ENCODE assay signal across 8 cellular contexts in genomic region chr19:56309511-56310185, GRCh38. TPM values are rescaled to one million over a fixed set of nuclear protein-coding genes. Genes with fewer than 3 reads are reported as not detected.
DNase-seq lines count a peak whose midpoint lies in the region; ATAC-seq, FAIRE-seq and TF ChIP-seq lines count a peak whose summit lies in the region.

No MANE protein-coding gene starts in this region.

- no peak overlapping the region for H3K4me2 ChIP-seq in keratinocyte (ENCODE audit: control insufficient read depth, extremely low read depth, insufficient read depth, low read depth, low read length)

- TF ChIP-seq CTCF in GM12864 (IDR thresholded peaks at IDR 0.05; ENCODE audit: low read depth, low read length, missing control alignments) (peak; percentile 91), keratinocyte (optimal IDR thresholded peaks at IDR 0.05 in 1 of 3, IDR thresholded peaks at IDR 0.05 in 1 of 3, conservative IDR thresholded peaks at IDR 0.05 in 1 of 3; ENCODE audit: extremely low read depth in 1 of 3, insufficient read depth in 2 of 3, low read length in 3 of 3) (peak; percentile 98 to 100 (median 99))

- no peak overlapping the region for H3K9ac ChIP-seq in keratinocyte (ENCODE audit: control insufficient read depth, extremely low read depth, insufficient read depth, low read length)

- no peaks in the 10 kb centered on the region for H4K20me1 ChIP-seq in keratinocyte (ENCODE audit: control insufficient read depth, extremely low read depth, insufficient read depth, low read length)

- peaks cover 5 to 7% of the 10 kb centered on the region in 2 experiments for H3K36me3 ChIP-seq in keratinocyte (ENCODE audit: control insufficient read depth in 2 of 2, extremely low read depth in 1 of 2, insufficient read depth in 2 of 2, low read length in 2 of 2)

- H3K9me3 ChIP-seq in keratinocyte (ENCODE audit: control insufficient read depth, low read depth, low read length), result no peaks in the 10 kb centered on the region

- DNase-seq in GM12864 (ENCODE audit: low read depth) (no peak), Kasumi-1 (lab: John Stamatoyannopoulos, UW) (peak; percentile 78 to 80), T-helper 22 cell (ENCODE audit: low read depth) (peak; percentile 8), astrocyte of the hippocampus (ENCODE audit: low read depth, low spot score) (peak; percentile 25), keratinocyte (ENCODE audit: low read depth, low spot score) (peak; percentile 25), epidermal melanocyte (ENCODE audit: insufficient read length, low spot score) (no peak)
- DNase-seq in stimulated activated CD8-positive, alpha-beta memory T cell treated with anti-CD3 and anti-CD28 coated beads, Interleukin-15, amount 100 ng/mL, for 24 hours (ENCODE audit: low read depth), result peak; percentile 9

- H3K4me3 ChIP-seq in GM12864 (ENCODE audit: low read depth, low read length) (no peak overlapping the region), keratinocyte (ENCODE audit: control insufficient read depth in 2 of 3, extremely low read depth in 1 of 3, insufficient read depth in 2 of 3, low read depth in 1 of 3, low read length in 3 of 3) (no peak overlapping the region)

- H3K27ac ChIP-seq in keratinocyte (ENCODE audit: control insufficient read depth, insufficient read depth, low read length), result no peak overlapping the region

- no peak for FAIRE-seq in keratinocyte (lab: Jason Lieb, UNC)

- H2AFZ ChIP-seq in keratinocyte (ENCODE audit: control insufficient read depth, low read length), result no peak overlapping the region

- dilution Hi-C loops in keratinocyte (cut with MboI; ENCODE audit: extremely low pct_ligation_motif_present, low sequenced_read_pairs), result no loop called here

- H3K79me2 ChIP-seq in keratinocyte (ENCODE audit: control insufficient read depth, insufficient read depth, low read length), result peaks cover 3% of the 10 kb centered on the region

- H3K4me1 ChIP-seq in keratinocyte (ENCODE audit: control insufficient read depth, extremely low read depth, insufficient read depth, low read length), result peaks cover 6% of the 10 kb centered on the region

- H3K9me1 ChIP-seq in keratinocyte (ENCODE audit: control insufficient read depth, extremely low read depth, insufficient read depth, low read length), result no peaks in the 10 kb centered on the region

- ATAC-seq in GM21447 (IDR thresholded peaks at IDR 0.05; ENCODE audit: unreplicated experiment), result no peak

- no peaks in the 10 kb centered on the region for H3K27me3 ChIP-seq in keratinocyte (ENCODE audit: control insufficient read depth, extremely low read depth, insufficient read depth, low read length)

RNA-seq across cellular contexts. Expression of gene ZSCAN5A, which starts 5.0 kb away (rescaled TPM):
- polyA plus RNA-seq in keratinocyte, result 5.7 to 9.4 TPM (median 6.1 TPM) in 3 replicates
- polyA plus RNA-seq in keratinocyte (2011; ENCODE audit: low read depth), result 3.0 TPM
- polyA plus RNA-seq in keratinocyte (2011; cell fraction: cytosol; rRNA removed), result 5.3 and 5.6 TPM in 2 replicates
- 5.9 and 6.9 TPM in 2 replicates for polyA plus RNA-seq in keratinocyte (2011; cell fraction: nucleus; rRNA removed)
- 5.6 and 5.8 TPM in 2 replicates for polyA plus RNA-seq in keratinocyte (2012; ENCODE audit: low replicate concordance)
- polyA minus RNA-seq in keratinocyte, result 9.3 to 20.1 TPM (median 19.4 TPM) in 3 replicates
- polyA minus RNA-seq in keratinocyte (2011; cell fraction: cytosol; rRNA and poly(A)+ RNA removed), result 2.3 TPM
- polyA minus RNA-seq in keratinocyte (2011; cell fraction: nucleus; rRNA and poly(A)+ RNA removed), result 7.1 and 13.2 TPM in 2 replicates

RNA-seq across cellular contexts. Expression of gene EDDM13, which starts 37.1 kb away (rescaled TPM):
- polyA plus RNA-seq in keratinocyte, result 3.0 to 7.4 TPM (median 6.1 TPM) in 3 replicates
- 1.8 TPM for polyA plus RNA-seq in keratinocyte (2011; ENCODE audit: low read depth)
- 2.0 and 3.8 TPM in 2 replicates for polyA plus RNA-seq in keratinocyte (2011; cell fraction: cytosol; rRNA removed)
- polyA plus RNA-seq in keratinocyte (2011; cell fraction: nucleus; rRNA removed), result 10.8 and 15.5 TPM in 2 replicates
- 2.2 and 5.1 TPM in 2 replicates for polyA plus RNA-seq in keratinocyte (2012; ENCODE audit: low replicate concordance)
- polyA minus RNA-seq in keratinocyte, result 1.5 to 7.5 TPM (median 1.8 TPM) in 3 replicates
- polyA minus RNA-seq in keratinocyte (2011; cell fraction: cytosol; rRNA and poly(A)+ RNA removed), result not detected
- not detected in 2 replicates for polyA minus RNA-seq in keratinocyte (2011; cell fraction: nucleus; rRNA and poly(A)+ RNA removed)

Comparison
In these comparisons a context has a peak if more than half of its experiments do, and no peak if none do; other contexts are left out.
1. DNase-seq: peak in Kasumi-1 (2 of 2), T-helper 22 cell (single experiment), astrocyte of the hippocampus (single experiment), keratinocyte (single experiment) and stimulated activated CD8-positive, alpha-beta memory T cell treated with anti-CD3 and anti-CD28 coated beads, Interleukin-15, amount 100 ng/mL, for 24 hours (single experiment); none in GM12864 (single experiment) and epidermal melanocyte (single experiment).